ENCODE assay signal across 10 cellular contexts in genomic region chr10:61836888-61837747, GRCh38.
DNase-seq lines count a peak whose midpoint lies in the region; ATAC-seq and TF ChIP-seq lines count a peak whose summit lies in the region.
"Had no signal": no experiment of that assay in that cellular context is flagged by ENCODE, and none has a peak within 500 bp of the region (broad histone marks: within the 10 kb centered on the region; RNA-seq: fewer than 3 reads in every experiment).

No MANE protein-coding gene starts in this region.

- WGBS in esophagus squamous epithelium, 2 donors = 19 to 20% methylated on average over 4 of the region's 4 CpGs

- no peak overlapping the region for H3K4me3 ChIP-seq in DND-41 (ENCODE audit: low read depth in 1 of 2, low read length in 2 of 2)
- no peak overlapping the region for H3K4me3 ChIP-seq in esophagus squamous epithelium
- no peak overlapping the region for H3K4me3 ChIP-seq in rectal smooth muscle tissue (ENCODE audit: low read length)
- H3K4me3 ChIP-seq: cardiac muscle cell had no signal

- no peak for TF ChIP-seq CTCF in DND-41 (IDR thresholded peaks at IDR 0.05; ENCODE audit: borderline replicate concordance, extremely low read depth, low read length, poor library complexity, severe bottlenecking)
- TF ChIP-seq CTCF in esophagus squamous epithelium (IDR thresholded peaks at IDR 0.05) = no peak

- H3K36me3 ChIP-seq in DND-41 (ENCODE audit: insufficient read depth, low read length) (no peaks in the 10 kb centered on the region), esophagus squamous epithelium (no peaks in the 10 kb centered on the region), rectal smooth muscle tissue (ENCODE audit: control insufficient read depth, insufficient read depth, low read length) (no peaks in the 10 kb centered on the region)
- H3K36me3 ChIP-seq: cardiac muscle cell had no signal

- peak overlapping the region; percentile 34; the same call in 1 of the 2 replicates for H3K4me2 ChIP-seq in DND-41 (ENCODE audit: insufficient read depth, low read length)

- DNase-seq in DND-41 (no peak), NCI-H748 (lab: John Stamatoyannopoulos, UW; ENCODE audit: unreplicated experiment) (peak; percentile 37), esophagus squamous epithelium (lab: John Stamatoyannopoulos, UW) (no peak)
- DNase-seq in activated CD4-positive, alpha-beta T cell treated with anti-CD3 and anti-CD28 coated beads for 1 hour = no peak
- DNase-seq: SHP77 had no signal

- no peak overlapping the region; the same call in 1 of the 2 replicates for H2AFZ ChIP-seq in DND-41 (ENCODE audit: low read depth, low read length)

- intact Hi-C loops in esophagus squamous epithelium (cut with DNase I) = loop anchor here (10.0 kb wide), 1 partner anchor 92 kb away; no protein-coding TSS in a partner anchor

- H3K27me3 ChIP-seq in DND-41 (ENCODE audit: insufficient read depth, low read length, poor library complexity) = no peaks in the 10 kb centered on the region
- H3K27me3 ChIP-seq in esophagus squamous epithelium = no peaks in the 10 kb centered on the region
- H3K27me3 ChIP-seq in rectal smooth muscle tissue (ENCODE audit: control insufficient read depth, insufficient read depth, low read length) = no peaks in the 10 kb centered on the region
- H3K27me3 ChIP-seq: cardiac muscle cell had no signal

- H3K9me3 ChIP-seq in DND-41 (ENCODE audit: insufficient read depth, low read length, severe bottlenecking) = no peaks in the 10 kb centered on the region
- no peaks in the 10 kb centered on the region for H3K9me3 ChIP-seq in esophagus squamous epithelium

- H4K20me1 ChIP-seq in DND-41 (ENCODE audit: insufficient read depth, low read length) = no peaks in the 10 kb centered on the region

- H3K9ac ChIP-seq in DND-41 (ENCODE audit: low read depth, low read length) (no peak overlapping the region), rectal smooth muscle tissue (ENCODE audit: low read length) (no peak overlapping the region)

- 0 out of 3 replicates have a peak, but pooled peaks have one; percentile 12 for ATAC-seq in DND-41 (ENCODE audit: insufficient read depth, low read depth)
- ATAC-seq in GM19467 (IDR thresholded peaks at IDR 0.05; ENCODE audit: unreplicated experiment) = no peak
- ATAC-seq in GM19328 (IDR thresholded peaks at IDR 0.05; ENCODE audit: unreplicated experiment) = no peak
- no peak for ATAC-seq in GM21576 (IDR thresholded peaks at IDR 0.05; ENCODE audit: unreplicated experiment)

- H3K4me1 ChIP-seq in DND-41 (ENCODE audit: insufficient read depth, low read length) = peaks cover 14% of the 10 kb centered on the region
- peaks cover 23 to 77% (median 31%) of the 10 kb centered on the region in 3 donors for H3K4me1 ChIP-seq in esophagus squamous epithelium
- H3K4me1 ChIP-seq in rectal smooth muscle tissue (ENCODE audit: control insufficient read depth, insufficient read depth, low read length) = peaks cover 8% of the 10 kb centered on the region

- H3K27ac ChIP-seq in DND-41 (ENCODE audit: low read length) (no peak overlapping the region), esophagus squamous epithelium (peak overlapping the region; percentile 71 to 83 (median 79)), rectal smooth muscle tissue (ENCODE audit: low read depth, low read length) (peak overlapping the region; percentile 54)
- H3K27ac ChIP-seq: cardiac muscle cell had no signal

- TF ChIP-seq POLR2A in esophagus squamous epithelium (IDR thresholded peaks at IDR 0.05) = no peak

- H3K79me2 ChIP-seq in DND-41 (ENCODE audit: insufficient read depth, low read length) = no peaks in the 10 kb centered on the region
